12 cellular contexts compared by ENCODE assay signal in the genomic region with DNA sequence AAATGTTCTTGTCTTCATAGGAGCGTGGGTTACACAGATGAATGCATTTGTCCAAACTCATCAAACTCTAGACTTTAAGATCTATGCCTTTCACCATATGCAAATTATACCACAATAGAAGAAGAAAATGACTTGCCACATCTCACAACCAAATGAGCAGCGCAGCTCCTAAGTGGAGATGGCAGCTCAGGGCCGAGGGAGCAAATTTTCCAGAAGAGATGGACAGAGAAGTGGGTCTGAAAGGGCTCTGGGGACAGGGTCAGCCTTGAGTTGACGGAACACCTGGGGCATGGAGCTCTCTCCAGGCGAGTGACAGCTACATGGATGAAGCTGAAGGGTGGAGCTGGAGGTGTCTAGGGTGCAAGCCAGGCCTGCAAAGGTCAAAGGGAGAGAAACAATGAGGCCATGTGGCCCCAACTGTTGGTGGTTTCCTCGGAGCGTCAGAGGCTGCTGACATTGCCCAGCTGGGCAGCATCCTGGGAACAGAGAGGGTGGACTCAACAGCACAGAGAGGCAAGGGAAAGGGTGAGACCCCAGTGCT.
DNase-seq lines count a peak whose midpoint lies in the region; ATAC-seq lines count a peak whose summit lies in the region.
"Had no signal": no experiment of that assay in that cellular context is flagged by ENCODE, and none has a peak within 500 bp of the region (broad histone marks: within the 10 kb centered on the region; RNA-seq: fewer than 3 reads in every experiment).

No MANE protein-coding gene starts in this region.

- H3K4me3 Mint-ChIP-seq in central memory CD8-positive, alpha-beta T cell = no peak overlapping the region
- H3K4me3 Mint-ChIP-seq: activated CD4-positive, alpha-beta memory T cell treated with anti-CD3 and anti-CD28 coated beads, Interleukin-2, amount 10 ng/mL, durations not matched to agents 7 days and 5 days had no signal

- H3K36me3 Mint-ChIP-seq in central memory CD8-positive, alpha-beta T cell (ENCODE audit: insufficient read depth) = peaks cover 3% of the 10 kb centered on the region

- H3K4me1 Mint-ChIP-seq in central memory CD8-positive, alpha-beta T cell = no peaks in the 10 kb centered on the region
- H3K4me1 Mint-ChIP-seq: activated CD4-positive, alpha-beta memory T cell treated with anti-CD3 and anti-CD28 coated beads, Interleukin-2, amount 10 ng/mL, durations not matched to agents 7 days and 5 days had no signal

- no peaks in the 10 kb centered on the region for H3K27me3 Mint-ChIP-seq in central memory CD8-positive, alpha-beta T cell
- H3K27me3 Mint-ChIP-seq: activated CD4-positive, alpha-beta memory T cell treated with anti-CD3 and anti-CD28 coated beads, Interleukin-2, amount 10 ng/mL, durations not matched to agents 7 days and 5 days had no signal

- H3K9me3 Mint-ChIP-seq in central memory CD8-positive, alpha-beta T cell = no peaks in the 10 kb centered on the region
- H3K9me3 Mint-ChIP-seq: activated CD4-positive, alpha-beta memory T cell treated with anti-CD3 and anti-CD28 coated beads, Interleukin-2, amount 10 ng/mL, durations not matched to agents 7 days and 5 days had no signal

- no peak for DNase-seq in central memory CD8-positive, alpha-beta T cell (ENCODE audit: low spot score in 2 of 2)
- DNase-seq in NCI-H1694 (lab: John Stamatoyannopoulos, UW) = no peak
- DNase-seq in AML-193 (lab: John Stamatoyannopoulos, UW) = no peak
- DNase-seq in stimulated activated naive CD4-positive, alpha-beta T cell treated with Interleukin-2 at 50 U/mL for 16 hours (lab: John Stamatoyannopoulos, UW) = no peak
- no peak for DNase-seq in GOT3 (lab: John Stamatoyannopoulos, UW)
- DNase-seq: activated CD4-positive, alpha-beta memory T cell treated with anti-CD3 and anti-CD28 coated beads, Interleukin-2, amount 10 ng/mL, durations not matched to agents 7 days and 5 days; COR-L47; NCI-H1105; ovary had no signal

- peak overlapping the region; percentile 54 for H3K27ac Mint-ChIP-seq in central memory CD8-positive, alpha-beta T cell (ENCODE audit: low read depth)
- H3K27ac Mint-ChIP-seq: activated CD4-positive, alpha-beta memory T cell treated with anti-CD3 and anti-CD28 coated beads, Interleukin-2, amount 10 ng/mL, durations not matched to agents 7 days and 5 days had no signal

- peak; percentile 96 for ATAC-seq in GM18858 (IDR thresholded peaks at IDR 0.05; ENCODE audit: unreplicated experiment)
- ATAC-seq in GM21526 (IDR thresholded peaks at IDR 0.05; ENCODE audit: low FRiP score, unreplicated experiment) = peak; percentile 86
- peak; percentile 80 for ATAC-seq in HG03066 (IDR thresholded peaks at IDR 0.05; ENCODE audit: low read depth, unreplicated experiment)
- no peak for ATAC-seq in central memory CD8-positive, alpha-beta T cell (replicated peaks; ENCODE audit: extremely low read depth, poor library complexity, severe bottlenecking)
